1 cellular context compared by ENCODE assay signal in the genomic region with DNA sequence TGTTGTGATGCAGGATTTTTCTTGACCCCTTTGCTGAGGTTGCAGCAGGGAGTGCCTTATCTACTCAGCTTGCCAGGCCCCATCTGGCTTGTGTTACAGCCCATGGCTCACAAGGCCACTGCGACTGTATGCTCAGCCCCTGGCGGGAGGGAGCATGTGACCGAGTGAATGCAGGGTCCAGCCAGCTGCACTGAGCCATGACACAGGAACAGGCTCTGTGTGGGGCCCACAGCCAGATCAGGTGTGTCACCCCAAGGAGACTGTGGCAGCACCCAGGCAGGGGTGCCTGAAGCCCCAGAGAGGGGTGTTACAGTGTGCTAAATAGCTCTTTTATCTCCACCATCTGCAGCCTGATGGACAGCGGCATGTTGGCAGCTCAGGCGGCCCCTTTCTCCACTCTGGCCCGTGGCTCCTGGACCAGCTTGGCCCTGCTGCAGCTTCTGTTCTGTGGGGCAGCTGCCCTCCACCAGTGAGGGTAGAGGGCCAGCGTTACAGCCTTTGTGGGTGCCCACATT.
TF ChIP-seq lines count a peak whose summit lies in the region.

No MANE protein-coding gene starts in this region.

TF ChIP-seq in HepG2, 621 proteins besides CTCF, POLR2A, EP300 and RAD21 (continued from another document and continues in another):
- TF ChIP-seq SMYD3 (CRISPR knock-in tag; IDR thresholded peaks at IDR 0.05) (no peak), ZNF484 (CRISPR knock-in tag; IDR thresholded peaks at IDR 0.05; ENCODE audit: borderline replicate concordance, low read depth) (no peak), ZNF879 (CRISPR knock-in tag; IDR thresholded peaks at IDR 0.05) (no peak), RXRA (CRISPR knock-in tag; IDR thresholded peaks at IDR 0.05) (0 out of 2 replicates have a peak, but pooled peaks have one; percentile 52), ZNF33A (CRISPR knock-in tag; IDR thresholded peaks at IDR 0.05; ENCODE audit: borderline replicate concordance) (no peak), ZNF773 (CRISPR knock-in tag; IDR thresholded peaks at IDR 0.05; ENCODE audit: borderline replicate concordance) (no peak), BHLHE40 (IDR thresholded peaks at IDR 0.05; ENCODE audit: low read length) (no peak), ZNF251 (CRISPR knock-in tag; IDR thresholded peaks at IDR 0.05) (no peak), ETV5 (CRISPR knock-in tag; IDR thresholded peaks at IDR 0.05; ENCODE audit: borderline replicate concordance) (peak; percentile 26; the same call in 1 of the 2 replicates), HDAC2 (CRISPR knock-in tag; IDR thresholded peaks at IDR 0.05) (peak; percentile 45; the same call in 1 of the 2 replicates), CCAR2 (optimal IDR thresholded peaks at IDR 0.05; ENCODE audit: low read depth, low read length) (no peak), PCBP2 (optimal IDR thresholded peaks at IDR 0.05; ENCODE audit: low read depth, low read length, poor library complexity, severe bottlenecking) (no peak), RBM22 (optimal IDR thresholded peaks at IDR 0.05; ENCODE audit: low read length) (no peak), NR3C1 (CRISPR knock-in tag; IDR thresholded peaks at IDR 0.05) (no peak), MTA1 (CRISPR knock-in tag; IDR thresholded peaks at IDR 0.05; ENCODE audit: borderline replicate concordance) (0 out of 2 replicates have a peak, but pooled peaks have one; percentile 29), RBFOX2 (IDR thresholded peaks at IDR 0.05; ENCODE audit: low read depth, low read length) (no peak), ZSCAN31 (CRISPR knock-in tag; IDR thresholded peaks at IDR 0.05; ENCODE audit: low read depth) (no peak), HOXA3 (CRISPR knock-in tag; IDR thresholded peaks at IDR 0.05) (peak; percentile 53; the same call in 1 of the 2 replicates), RARA (CRISPR knock-in tag; IDR thresholded peaks at IDR 0.05) (peak; percentile 30; the same call in 1 of the 2 replicates), ZBTB1 (CRISPR knock-in tag; IDR thresholded peaks at IDR 0.05; ENCODE audit: borderline replicate concordance) (no peak), ZNF703 (CRISPR knock-in tag; IDR thresholded peaks at IDR 0.05; ENCODE audit: borderline replicate concordance) (no peak), FOXA1 (IDR thresholded peaks at IDR 0.05) (no peak), FOXA1 (CRISPR knock-in tag; IDR thresholded peaks at IDR 0.05) (peak; percentile 33; the same call in 1 of the 2 replicates), ZNF432 (CRISPR knock-in tag; IDR thresholded peaks at IDR 0.05; ENCODE audit: borderline replicate concordance) (no peak), ZMYM4 (CRISPR knock-in tag; IDR thresholded peaks at IDR 0.05) (peak; percentile 52), KDM1A (CRISPR knock-in tag; IDR thresholded peaks at IDR 0.05) (no peak)
- TF ChIP-seq, protein P1, sequence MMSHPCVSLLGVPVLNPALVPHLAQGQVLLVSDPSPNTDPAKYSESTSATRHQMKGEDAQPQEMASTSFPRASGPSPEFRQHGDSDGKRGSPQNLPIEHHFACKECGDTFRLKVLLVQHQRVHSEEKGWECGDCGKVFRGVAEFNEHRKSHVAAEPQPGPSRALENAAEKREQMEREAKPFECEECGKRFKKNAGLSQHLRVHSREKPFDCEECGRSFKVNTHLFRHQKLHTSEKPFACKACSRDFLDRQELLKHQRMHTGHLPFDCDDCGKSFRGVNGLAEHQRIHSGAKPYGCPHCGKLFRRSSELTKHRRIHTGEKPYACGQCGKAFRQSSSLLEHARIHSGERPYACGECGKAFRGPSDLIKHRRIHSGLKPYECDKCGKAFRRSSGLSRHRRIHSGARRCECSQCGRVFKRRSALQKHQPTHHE (CRISPR knock-in tag; IDR thresholded peaks at IDR 0.05; ENCODE audit: borderline replicate concordance), result no peak
- TF ChIP-seq, protein P2, sequence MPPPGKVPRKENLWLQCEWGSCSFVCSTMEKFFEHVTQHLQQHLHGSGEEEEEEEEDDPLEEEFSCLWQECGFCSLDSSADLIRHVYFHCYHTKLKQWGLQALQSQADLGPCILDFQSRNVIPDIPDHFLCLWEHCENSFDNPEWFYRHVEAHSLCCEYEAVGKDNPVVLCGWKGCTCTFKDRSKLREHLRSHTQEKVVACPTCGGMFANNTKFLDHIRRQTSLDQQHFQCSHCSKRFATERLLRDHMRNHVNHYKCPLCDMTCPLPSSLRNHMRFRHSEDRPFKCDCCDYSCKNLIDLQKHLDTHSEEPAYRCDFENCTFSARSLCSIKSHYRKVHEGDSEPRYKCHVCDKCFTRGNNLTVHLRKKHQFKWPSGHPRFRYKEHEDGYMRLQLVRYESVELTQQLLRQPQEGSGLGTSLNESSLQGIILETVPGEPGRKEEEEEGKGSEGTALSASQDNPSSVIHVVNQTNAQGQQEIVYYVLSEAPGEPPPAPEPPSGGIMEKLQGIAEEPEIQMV (CRISPR knock-in tag; IDR thresholded peaks at IDR 0.05; ENCODE audit: low read depth), result no peak
- TF ChIP-seq, protein P3, sequence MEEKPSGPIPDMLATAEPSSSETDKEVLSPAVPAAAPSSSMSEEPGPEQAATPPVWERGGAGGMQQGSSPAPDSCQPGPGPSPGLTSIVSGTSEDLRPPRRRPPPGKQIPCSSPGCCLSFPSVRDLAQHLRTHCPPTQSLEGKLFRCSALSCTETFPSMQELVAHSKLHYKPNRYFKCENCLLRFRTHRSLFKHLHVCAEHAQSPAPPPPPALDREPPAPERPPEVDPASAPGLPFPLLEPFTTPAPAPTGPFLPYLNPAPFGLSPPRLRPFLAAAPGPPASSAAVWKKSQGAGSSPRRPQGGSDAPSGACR (CRISPR knock-in tag; IDR thresholded peaks at IDR 0.05), result no peak
- TF ChIP-seq, protein P4, sequence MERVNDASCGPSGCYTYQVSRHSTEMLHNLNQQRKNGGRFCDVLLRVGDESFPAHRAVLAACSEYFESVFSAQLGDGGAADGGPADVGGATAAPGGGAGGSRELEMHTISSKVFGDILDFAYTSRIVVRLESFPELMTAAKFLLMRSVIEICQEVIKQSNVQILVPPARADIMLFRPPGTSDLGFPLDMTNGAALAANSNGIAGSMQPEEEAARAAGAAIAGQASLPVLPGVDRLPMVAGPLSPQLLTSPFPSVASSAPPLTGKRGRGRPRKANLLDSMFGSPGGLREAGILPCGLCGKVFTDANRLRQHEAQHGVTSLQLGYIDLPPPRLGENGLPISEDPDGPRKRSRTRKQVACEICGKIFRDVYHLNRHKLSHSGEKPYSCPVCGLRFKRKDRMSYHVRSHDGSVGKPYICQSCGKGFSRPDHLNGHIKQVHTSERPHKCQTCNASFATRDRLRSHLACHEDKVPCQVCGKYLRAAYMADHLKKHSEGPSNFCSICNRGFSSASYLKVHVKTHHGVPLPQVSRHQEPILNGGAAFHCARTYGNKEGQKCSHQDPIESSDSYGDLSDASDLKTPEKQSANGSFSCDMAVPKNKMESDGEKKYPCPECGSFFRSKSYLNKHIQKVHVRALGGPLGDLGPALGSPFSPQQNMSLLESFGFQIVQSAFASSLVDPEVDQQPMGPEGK (CRISPR knock-in tag; IDR thresholded peaks at IDR 0.05), result peak; percentile 60
- TF ChIP-seq, protein P5, sequence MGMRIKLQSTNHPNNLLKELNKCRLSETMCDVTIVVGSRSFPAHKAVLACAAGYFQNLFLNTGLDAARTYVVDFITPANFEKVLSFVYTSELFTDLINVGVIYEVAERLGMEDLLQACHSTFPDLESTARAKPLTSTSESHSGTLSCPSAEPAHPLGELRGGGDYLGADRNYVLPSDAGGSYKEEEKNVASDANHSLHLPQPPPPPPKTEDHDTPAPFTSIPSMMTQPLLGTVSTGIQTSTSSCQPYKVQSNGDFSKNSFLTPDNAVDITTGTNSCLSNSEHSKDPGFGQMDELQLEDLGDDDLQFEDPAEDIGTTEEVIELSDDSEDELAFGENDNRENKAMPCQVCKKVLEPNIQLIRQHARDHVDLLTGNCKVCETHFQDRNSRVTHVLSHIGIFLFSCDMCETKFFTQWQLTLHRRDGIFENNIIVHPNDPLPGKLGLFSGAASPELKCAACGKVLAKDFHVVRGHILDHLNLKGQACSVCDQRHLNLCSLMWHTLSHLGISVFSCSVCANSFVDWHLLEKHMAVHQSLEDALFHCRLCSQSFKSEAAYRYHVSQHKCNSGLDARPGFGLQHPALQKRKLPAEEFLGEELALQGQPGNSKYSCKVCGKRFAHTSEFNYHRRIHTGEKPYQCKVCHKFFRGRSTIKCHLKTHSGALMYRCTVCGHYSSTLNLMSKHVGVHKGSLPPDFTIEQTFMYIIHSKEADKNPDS (CRISPR knock-in tag; IDR thresholded peaks at IDR 0.05), result no peak
- TF ChIP-seq, protein P6, sequence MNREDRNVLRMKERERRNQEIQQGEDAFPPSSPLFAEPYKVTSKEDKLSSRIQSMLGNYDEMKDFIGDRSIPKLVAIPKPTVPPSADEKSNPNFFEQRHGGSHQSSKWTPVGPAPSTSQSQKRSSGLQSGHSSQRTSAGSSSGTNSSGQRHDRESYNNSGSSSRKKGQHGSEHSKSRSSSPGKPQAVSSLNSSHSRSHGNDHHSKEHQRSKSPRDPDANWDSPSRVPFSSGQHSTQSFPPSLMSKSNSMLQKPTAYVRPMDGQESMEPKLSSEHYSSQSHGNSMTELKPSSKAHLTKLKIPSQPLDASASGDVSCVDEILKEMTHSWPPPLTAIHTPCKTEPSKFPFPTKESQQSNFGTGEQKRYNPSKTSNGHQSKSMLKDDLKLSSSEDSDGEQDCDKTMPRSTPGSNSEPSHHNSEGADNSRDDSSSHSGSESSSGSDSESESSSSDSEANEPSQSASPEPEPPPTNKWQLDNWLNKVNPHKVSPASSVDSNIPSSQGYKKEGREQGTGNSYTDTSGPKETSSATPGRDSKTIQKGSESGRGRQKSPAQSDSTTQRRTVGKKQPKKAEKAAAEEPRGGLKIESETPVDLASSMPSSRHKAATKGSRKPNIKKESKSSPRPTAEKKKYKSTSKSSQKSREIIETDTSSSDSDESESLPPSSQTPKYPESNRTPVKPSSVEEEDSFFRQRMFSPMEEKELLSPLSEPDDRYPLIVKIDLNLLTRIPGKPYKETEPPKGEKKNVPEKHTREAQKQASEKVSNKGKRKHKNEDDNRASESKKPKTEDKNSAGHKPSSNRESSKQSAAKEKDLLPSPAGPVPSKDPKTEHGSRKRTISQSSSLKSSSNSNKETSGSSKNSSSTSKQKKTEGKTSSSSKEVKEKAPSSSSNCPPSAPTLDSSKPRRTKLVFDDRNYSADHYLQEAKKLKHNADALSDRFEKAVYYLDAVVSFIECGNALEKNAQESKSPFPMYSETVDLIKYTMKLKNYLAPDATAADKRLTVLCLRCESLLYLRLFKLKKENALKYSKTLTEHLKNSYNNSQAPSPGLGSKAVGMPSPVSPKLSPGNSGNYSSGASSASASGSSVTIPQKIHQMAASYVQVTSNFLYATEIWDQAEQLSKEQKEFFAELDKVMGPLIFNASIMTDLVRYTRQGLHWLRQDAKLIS (CRISPR knock-in tag; IDR thresholded peaks at IDR 0.05), result no peak
- TF ChIP-seq, protein P7, sequence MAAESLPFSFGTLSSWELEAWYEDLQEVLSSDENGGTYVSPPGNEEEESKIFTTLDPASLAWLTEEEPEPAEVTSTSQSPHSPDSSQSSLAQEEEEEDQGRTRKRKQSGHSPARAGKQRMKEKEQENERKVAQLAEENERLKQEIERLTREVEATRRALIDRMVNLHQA (CRISPR knock-in tag; IDR thresholded peaks at IDR 0.05), result no peak
- TF ChIP-seq, protein P8, sequence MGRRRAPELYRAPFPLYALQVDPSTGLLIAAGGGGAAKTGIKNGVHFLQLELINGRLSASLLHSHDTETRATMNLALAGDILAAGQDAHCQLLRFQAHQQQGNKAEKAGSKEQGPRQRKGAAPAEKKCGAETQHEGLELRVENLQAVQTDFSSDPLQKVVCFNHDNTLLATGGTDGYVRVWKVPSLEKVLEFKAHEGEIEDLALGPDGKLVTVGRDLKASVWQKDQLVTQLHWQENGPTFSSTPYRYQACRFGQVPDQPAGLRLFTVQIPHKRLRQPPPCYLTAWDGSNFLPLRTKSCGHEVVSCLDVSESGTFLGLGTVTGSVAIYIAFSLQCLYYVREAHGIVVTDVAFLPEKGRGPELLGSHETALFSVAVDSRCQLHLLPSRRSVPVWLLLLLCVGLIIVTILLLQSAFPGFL (CRISPR knock-in tag; IDR thresholded peaks at IDR 0.05), result no peak
- TF ChIP-seq, protein P9, sequence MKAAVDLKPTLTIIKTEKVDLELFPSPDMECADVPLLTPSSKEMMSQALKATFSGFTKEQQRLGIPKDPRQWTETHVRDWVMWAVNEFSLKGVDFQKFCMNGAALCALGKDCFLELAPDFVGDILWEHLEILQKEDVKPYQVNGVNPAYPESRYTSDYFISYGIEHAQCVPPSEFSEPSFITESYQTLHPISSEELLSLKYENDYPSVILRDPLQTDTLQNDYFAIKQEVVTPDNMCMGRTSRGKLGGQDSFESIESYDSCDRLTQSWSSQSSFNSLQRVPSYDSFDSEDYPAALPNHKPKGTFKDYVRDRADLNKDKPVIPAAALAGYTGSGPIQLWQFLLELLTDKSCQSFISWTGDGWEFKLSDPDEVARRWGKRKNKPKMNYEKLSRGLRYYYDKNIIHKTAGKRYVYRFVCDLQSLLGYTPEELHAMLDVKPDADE (CRISPR knock-in tag; IDR thresholded peaks at IDR 0.05), result no peak
- TF ChIP-seq, protein P10, sequence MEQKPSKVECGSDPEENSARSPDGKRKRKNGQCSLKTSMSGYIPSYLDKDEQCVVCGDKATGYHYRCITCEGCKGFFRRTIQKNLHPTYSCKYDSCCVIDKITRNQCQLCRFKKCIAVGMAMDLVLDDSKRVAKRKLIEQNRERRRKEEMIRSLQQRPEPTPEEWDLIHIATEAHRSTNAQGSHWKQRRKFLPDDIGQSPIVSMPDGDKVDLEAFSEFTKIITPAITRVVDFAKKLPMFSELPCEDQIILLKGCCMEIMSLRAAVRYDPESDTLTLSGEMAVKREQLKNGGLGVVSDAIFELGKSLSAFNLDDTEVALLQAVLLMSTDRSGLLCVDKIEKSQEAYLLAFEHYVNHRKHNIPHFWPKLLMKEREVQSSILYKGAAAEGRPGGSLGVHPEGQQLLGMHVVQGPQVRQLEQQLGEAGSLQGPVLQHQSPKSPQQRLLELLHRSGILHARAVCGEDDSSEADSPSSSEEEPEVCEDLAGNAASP (CRISPR knock-in tag; IDR thresholded peaks at IDR 0.05; ENCODE audit: borderline replicate concordance), result no peak; the same call in 1 of the 2 replicates
- TF ChIP-seq, protein P11, sequence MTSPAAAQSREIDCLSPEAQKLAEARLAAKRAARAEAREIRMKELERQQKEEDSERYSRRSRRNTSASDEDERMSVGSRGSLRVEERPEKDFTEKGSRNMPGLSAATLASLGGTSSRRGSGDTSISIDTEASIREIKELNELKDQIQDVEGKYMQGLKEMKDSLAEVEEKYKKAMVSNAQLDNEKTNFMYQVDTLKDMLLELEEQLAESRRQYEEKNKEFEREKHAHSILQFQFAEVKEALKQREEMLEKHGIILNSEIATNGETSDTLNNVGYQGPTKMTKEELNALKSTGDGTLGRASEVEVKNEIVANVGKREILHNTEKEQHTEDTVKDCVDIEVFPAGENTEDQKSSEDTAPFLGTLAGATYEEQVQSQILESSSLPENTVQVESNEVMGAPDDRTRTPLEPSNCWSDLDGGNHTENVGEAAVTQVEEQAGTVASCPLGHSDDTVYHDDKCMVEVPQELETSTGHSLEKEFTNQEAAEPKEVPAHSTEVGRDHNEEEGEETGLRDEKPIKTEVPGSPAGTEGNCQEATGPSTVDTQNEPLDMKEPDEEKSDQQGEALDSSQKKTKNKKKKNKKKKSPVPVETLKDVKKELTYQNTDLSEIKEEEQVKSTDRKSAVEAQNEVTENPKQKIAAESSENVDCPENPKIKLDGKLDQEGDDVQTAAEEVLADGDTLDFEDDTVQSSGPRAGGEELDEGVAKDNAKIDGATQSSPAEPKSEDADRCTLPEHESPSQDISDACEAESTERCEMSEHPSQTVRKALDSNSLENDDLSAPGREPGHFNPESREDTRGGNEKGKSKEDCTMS (CRISPR knock-in tag; conservative IDR thresholded peaks at IDR 0.05), result no peak
- TF ChIP-seq, protein P12, sequence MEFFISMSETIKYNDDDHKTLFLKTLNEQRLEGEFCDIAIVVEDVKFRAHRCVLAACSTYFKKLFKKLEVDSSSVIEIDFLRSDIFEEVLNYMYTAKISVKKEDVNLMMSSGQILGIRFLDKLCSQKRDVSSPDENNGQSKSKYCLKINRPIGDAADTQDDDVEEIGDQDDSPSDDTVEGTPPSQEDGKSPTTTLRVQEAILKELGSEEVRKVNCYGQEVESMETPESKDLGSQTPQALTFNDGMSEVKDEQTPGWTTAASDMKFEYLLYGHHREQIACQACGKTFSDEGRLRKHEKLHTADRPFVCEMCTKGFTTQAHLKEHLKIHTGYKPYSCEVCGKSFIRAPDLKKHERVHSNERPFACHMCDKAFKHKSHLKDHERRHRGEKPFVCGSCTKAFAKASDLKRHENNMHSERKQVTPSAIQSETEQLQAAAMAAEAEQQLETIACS (CRISPR knock-in tag; IDR thresholded peaks at IDR 0.05), result no peak
